ENCODE assay signal across 8 cellular contexts in the genomic region with DNA sequence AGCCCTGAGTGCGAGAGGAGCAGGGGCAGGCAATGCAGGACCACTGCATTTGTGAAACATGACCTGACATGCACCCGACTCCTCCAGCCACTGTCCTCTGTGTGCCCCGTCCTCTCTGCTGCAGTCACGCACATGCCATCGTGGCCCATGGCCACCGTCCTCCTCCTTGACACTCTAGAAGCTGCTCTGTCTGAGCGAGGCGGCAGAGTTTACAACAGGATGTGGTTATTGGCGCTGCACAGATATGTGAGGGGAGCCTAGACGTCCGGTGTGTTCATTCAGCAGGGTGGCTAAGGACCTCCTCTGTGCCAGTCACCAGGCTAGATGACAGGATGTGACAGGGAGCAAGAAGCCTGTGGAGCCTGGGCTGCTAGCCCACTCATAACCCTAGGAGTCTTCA.
DNase-seq lines count a peak whose midpoint lies in the region; ATAC-seq, FAIRE-seq and TF ChIP-seq lines count a peak whose summit lies in the region.

No MANE protein-coding gene starts in this region.

- POLR2A ChIA-PET in HepG2 (lab: Yijun Ruan, JAX): no interaction called here
- POLR2A ChIA-PET in MCF 10A (lab: Yijun Ruan, JAX): interaction anchor here (0.6 kb wide), 1 partner anchor 250 kb away, joined by 4 read pairs; no protein-coding TSS in a partner anchor

- FAIRE-seq in HepG2 (lab: Jason Lieb, UNC): no peak

- H3K4me2 ChIP-seq in HepG2 (ENCODE audit: low read depth, low read length): peak overlapping the region; percentile 75

- H3K27ac Mint-ChIP-seq in stimulated activated memory B cell treated with anti-CD40 and anti-IgM and Interleukin-4, amounts not matched to agents 10 μg/mL and 1 μg/mL and 100 μg/mL, for 72 hours: peak overlapping the region; percentile 86
- H3K27ac Mint-ChIP-seq in MCF 10A (ENCODE audit: low read depth, unreplicated experiment): no peak overlapping the region

- H2AFZ ChIP-seq in HepG2 (ENCODE audit: low read length): peak overlapping the region; percentile 9

- TF ChIP-seq RAD21 in HepG2 (CRISPR knock-in tag; IDR thresholded peaks at IDR 0.05): no peak

- H3K27me3 Mint-ChIP-seq in stimulated activated memory B cell treated with anti-CD40 and anti-IgM and Interleukin-4, amounts not matched to agents 10 μg/mL and 1 μg/mL and 100 μg/mL, for 72 hours: no peaks in the 10 kb centered on the region
- H3K27me3 Mint-ChIP-seq in MCF 10A (ENCODE audit: insufficient read depth, unreplicated experiment): no peaks in the 10 kb centered on the region

- no peaks in the 10 kb centered on the region for H4K20me1 ChIP-seq in HepG2 (ENCODE audit: insufficient read depth, low read length)

- intact Hi-C loops in HepG2 (cut with micrococcal nuclease; ENCODE audit: unreplicated experiment): no loop called here
- intact Hi-C loops in MCF 10A (cut with micrococcal nuclease): no loop called here

- in situ Hi-C loops in HepG2 (cut with HindIII; ENCODE audit: extremely low pct_ligation_motif_present, low pct_unique_long_range_greater_than_20kb): no loop called here

- no peaks in the 10 kb centered on the region for H3K36me3 Mint-ChIP-seq in stimulated activated memory B cell treated with anti-CD40 and anti-IgM and Interleukin-4, amounts not matched to agents 10 μg/mL and 1 μg/mL and 100 μg/mL, for 72 hours
- no peaks in the 10 kb centered on the region for H3K36me3 Mint-ChIP-seq in MCF 10A (ENCODE audit: insufficient read depth, unreplicated experiment)

- peak overlapping the region; percentile 25 for H3K9ac ChIP-seq in HepG2 (ENCODE audit: insufficient read depth, low read depth, low read length)

- H3K36me3 ChIP-seq in GM06990 (ENCODE audit: control insufficient read depth, insufficient read depth, low read length) (no peaks in the 10 kb centered on the region), HepG2 (replicated peaks in 1 of 2; ENCODE audit: control insufficient read depth in 1 of 2, insufficient read depth in 2 of 2, low read length in 2 of 2) (no peaks in the 10 kb centered on the region)

- DNase-seq in GM06990 (ENCODE audit: extremely low read depth, insufficient read length) (peak; percentile 76), M059J (ENCODE audit: low read depth) (peak; percentile 82), HepG2 (ENCODE audit: low spot score) (no peak), MCF 10A (ENCODE audit: unreplicated experiment) (no peak), NCI-H187 treated with DMSO at 0.1 percent for 48 hours (lab: John Stamatoyannopoulos, UW) (no peak)
- DNase-seq in activated CD8-positive, alpha-beta memory T cell treated with anti-CD3 and anti-CD28 coated beads, Interleukin-2, amount 50 U/mL, for 48 hours: peak; percentile 83

- peaks cover 3% of the 10 kb centered on the region for H3K9me3 Mint-ChIP-seq in stimulated activated memory B cell treated with anti-CD40 and anti-IgM and Interleukin-4, amounts not matched to agents 10 μg/mL and 1 μg/mL and 100 μg/mL, for 72 hours
- no peaks in the 10 kb centered on the region for H3K9me3 Mint-ChIP-seq in MCF 10A (ENCODE audit: unreplicated experiment)

- no peaks in the 10 kb centered on the region for H3K27me3 ChIP-seq in GM06990 (replicated peaks; ENCODE audit: control insufficient read depth, insufficient read depth, low read length)
- H3K27me3 ChIP-seq in HepG2 (ENCODE audit: control insufficient read depth in 1 of 2, insufficient read depth in 2 of 2, low read length in 2 of 2): no peaks in the 10 kb centered on the region

- no peak for TF ChIP-seq EP300 in HepG2 (IDR thresholded peaks at IDR 0.05; ENCODE audit: low read depth in 2 of 2, low read length in 2 of 2)
- TF ChIP-seq EP300 in HepG2 (CRISPR knock-in tag; IDR thresholded peaks at IDR 0.05; ENCODE audit: borderline replicate concordance): no peak

- no peaks in the 10 kb centered on the region for H3K9me3 ChIP-seq in HepG2 (ENCODE audit: low read length)

- no peak for TF ChIP-seq CTCF in GM06990 (IDR thresholded peaks at IDR 0.05; ENCODE audit: insufficient read depth, low read length, poor library complexity, severe bottlenecking)
- no peak for TF ChIP-seq CTCF in HepG2 (CRISPR knock-in tag; IDR thresholded peaks at IDR 0.05)
- TF ChIP-seq CTCF in MCF 10A (IDR thresholded peaks at IDR 0.05; ENCODE audit: unreplicated experiment): no peak

- ATAC-seq in GM21529 (IDR thresholded peaks at IDR 0.05; ENCODE audit: unreplicated experiment) (peak; percentile 99), HepG2 (peak; percentile 74)
- ATAC-seq in stimulated activated memory B cell treated with anti-CD40 and anti-IgM and Interleukin-4, amounts not matched to agents 10 μg/mL and 1 μg/mL and 100 μg/mL, for 72 hours: peak; percentile 100

- peaks cover 28% of the 10 kb centered on the region for H3K4me1 Mint-ChIP-seq in stimulated activated memory B cell treated with anti-CD40 and anti-IgM and Interleukin-4, amounts not matched to agents 10 μg/mL and 1 μg/mL and 100 μg/mL, for 72 hours
- H3K4me1 Mint-ChIP-seq in MCF 10A (ENCODE audit: insufficient read depth, unreplicated experiment): peaks cover 28% of the 10 kb centered on the region

- peaks cover 62% of the 10 kb centered on the region for H3K4me1 ChIP-seq in HepG2 (ENCODE audit: insufficient read depth, low read length)

- no peaks in the 10 kb centered on the region for H3K79me2 ChIP-seq in HepG2 (ENCODE audit: insufficient read depth, low read length)

- CTCF ChIA-PET in HepG2 (lab: Yijun Ruan, JAX; ENCODE audit: low intra/inter-chr PET ratio, low total read pairs) (no interaction called here), MCF 10A (lab: Yijun Ruan, JAX) (no interaction called here)

- BruUV-seq in HepG2 (replicated peaks; lab: Mats Ljungman, UMichigan) (no TSS peak), MCF 10A (replicated peaks; lab: Mats Ljungman, UMichigan) (no TSS peak)

- WGBS in HepG2 (ENCODE audit: low lambda C conversion rate): 47% methylated on average over 6 of the region's 11 CpGs

- peak overlapping the region; percentile 52 for H3K4me3 ChIP-seq in GM06990 (replicated peaks; ENCODE audit: low read depth, low read length)
- peak overlapping the region; percentile 24 to 62 (median 39); a peak in 5 of 6 replicates for H3K4me3 ChIP-seq in HepG2 (replicated peaks in 1 of 3; ENCODE audit: insufficient read depth in 1 of 3, low read depth in 2 of 3, low read length in 3 of 3)

- no peak overlapping the region for H3K27ac ChIP-seq in HepG2 (ENCODE audit: extremely low read length, insufficient read depth, low read length)

- no peak for TF ChIP-seq POLR2A in HepG2 (IDR thresholded peaks at IDR 0.05; ENCODE audit: insufficient read depth in 1 of 2, low read depth in 2 of 2, low read length in 2 of 2)

- peak overlapping the region; percentile 68 for H3K4me3 Mint-ChIP-seq in stimulated activated memory B cell treated with anti-CD40 and anti-IgM and Interleukin-4, amounts not matched to agents 10 μg/mL and 1 μg/mL and 100 μg/mL, for 72 hours
- H3K4me3 Mint-ChIP-seq in MCF 10A (ENCODE audit: unreplicated experiment): no peak overlapping the region

TF ChIP-seq in HepG2, 621 proteins besides CTCF, POLR2A, EP300 and RAD21 (continues in another document):
- TF ChIP-seq, protein P1, sequence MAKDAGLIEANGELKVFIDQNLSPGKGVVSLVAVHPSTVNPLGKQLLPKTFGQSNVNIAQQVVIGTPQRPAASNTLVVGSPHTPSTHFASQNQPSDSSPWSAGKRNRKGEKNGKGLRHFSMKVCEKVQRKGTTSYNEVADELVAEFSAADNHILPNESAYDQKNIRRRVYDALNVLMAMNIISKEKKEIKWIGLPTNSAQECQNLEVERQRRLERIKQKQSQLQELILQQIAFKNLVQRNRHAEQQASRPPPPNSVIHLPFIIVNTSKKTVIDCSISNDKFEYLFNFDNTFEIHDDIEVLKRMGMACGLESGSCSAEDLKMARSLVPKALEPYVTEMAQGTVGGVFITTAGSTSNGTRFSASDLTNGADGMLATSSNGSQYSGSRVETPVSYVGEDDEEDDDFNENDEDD (CRISPR knock-in tag; IDR thresholded peaks at IDR 0.05; ENCODE audit: borderline replicate concordance): 0 out of 2 replicates have a peak, but pooled peaks have one; percentile 16
- no peak for TF ChIP-seq ZNF543 (CRISPR knock-in tag; IDR thresholded peaks at IDR 0.05)
- 0 out of 2 replicates have a peak, but pooled peaks have one; percentile 30 for TF ChIP-seq ETV5 (CRISPR knock-in tag; IDR thresholded peaks at IDR 0.05; ENCODE audit: borderline replicate concordance)
- TF ChIP-seq TP53 (CRISPR knock-in tag; conservative IDR thresholded peaks at IDR 0.05): no peak
- no peak for TF ChIP-seq SOX6 (IDR thresholded peaks at IDR 0.05)
- no peak for TF ChIP-seq SOX6 (CRISPR knock-in tag; IDR thresholded peaks at IDR 0.05)
- TF ChIP-seq ZNF234 (CRISPR knock-in tag; conservative IDR thresholded peaks at IDR 0.05): no peak
- TF ChIP-seq, protein P2, sequence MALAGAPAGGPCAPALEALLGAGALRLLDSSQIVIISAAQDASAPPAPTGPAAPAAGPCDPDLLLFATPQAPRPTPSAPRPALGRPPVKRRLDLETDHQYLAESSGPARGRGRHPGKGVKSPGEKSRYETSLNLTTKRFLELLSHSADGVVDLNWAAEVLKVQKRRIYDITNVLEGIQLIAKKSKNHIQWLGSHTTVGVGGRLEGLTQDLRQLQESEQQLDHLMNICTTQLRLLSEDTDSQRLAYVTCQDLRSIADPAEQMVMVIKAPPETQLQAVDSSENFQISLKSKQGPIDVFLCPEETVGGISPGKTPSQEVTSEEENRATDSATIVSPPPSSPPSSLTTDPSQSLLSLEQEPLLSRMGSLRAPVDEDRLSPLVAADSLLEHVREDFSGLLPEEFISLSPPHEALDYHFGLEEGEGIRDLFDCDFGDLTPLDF (CRISPR knock-in tag; IDR thresholded peaks at IDR 0.05): no peak
- TF ChIP-seq SALL1 (CRISPR knock-in tag; IDR thresholded peaks at IDR 0.05): peak; percentile 19; the same call in 1 of the 2 replicates

Comparison
In these comparisons a context has a peak if more than half of its experiments do, and no peak if none do; other contexts are left out.
1. DNase-seq: peak in GM06990 (single experiment), M059J (single experiment) and activated CD8-positive, alpha-beta memory T cell treated with anti-CD3 and anti-CD28 coated beads, Interleukin-2, amount 50 U/mL, for 48 hours (single experiment); none in HepG2 (single experiment), MCF 10A (single experiment) and NCI-H187 treated with DMSO at 0.1 percent for 48 hours (single experiment).
2. Peak in every context shown above with its lines, with median percentiles within 50 percentile points of each other: ATAC-seq.